ENCODE assay signal across 29 cellular contexts in the genomic region with DNA sequence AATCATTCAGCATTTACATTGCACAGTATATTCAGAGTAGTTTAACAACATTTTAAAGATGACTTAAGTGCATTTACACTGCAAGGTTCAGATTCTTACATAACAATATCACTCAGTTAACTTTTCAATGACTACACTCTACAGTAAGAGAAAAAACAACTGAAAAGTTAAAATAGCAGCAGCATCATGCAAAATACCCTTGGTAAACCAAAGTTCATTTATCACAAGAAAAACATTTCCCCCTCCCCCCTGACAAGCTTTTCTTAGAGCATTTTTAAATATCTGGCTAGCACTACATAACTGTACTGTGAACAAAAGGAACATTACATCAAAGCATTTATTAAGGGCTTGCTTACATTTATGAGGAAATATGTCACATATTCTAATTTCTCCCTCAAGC.
"Had no signal": no experiment of that assay in that cellular context is flagged by ENCODE, and none has a peak within 500 bp of the region (broad histone marks: within the 10 kb centered on the region; RNA-seq: fewer than 3 reads in every experiment).

No MANE protein-coding gene starts in this region.

- H3K79me2 ChIP-seq: parathyroid adenoma had no signal

- H3K9ac ChIP-seq: parathyroid adenoma had no signal

- H3K4me3 Mint-ChIP-seq: dendritic cell treated with granulocyte-macrophage colony-stimulating factor and Interleukin-4, amounts not matched to agents 40 ng/mL and 50 ng/mL, for 4 days; endodermal cell; immature natural killer cell; natural killer cell treated with Interleukin-12 subunit alpha and Interleukin-12 subunit beta and Interleukin-15 and Interleukin-18, amount 100 ng/mL, for 72 hours; neural crest cell; stimulated activated memory B cell treated with anti-CD40 and anti-IgM and Interleukin-4, amounts not matched to agents 10 μg/mL and 1 μg/mL and 100 μg/mL, for 72 hours; type B pancreatic cell had no signal

- H3K36me3 Mint-ChIP-seq: natural killer cell treated with Interleukin-12 subunit alpha and Interleukin-12 subunit beta and Interleukin-15 and Interleukin-18, amount 100 ng/mL, for 72 hours; stimulated activated memory B cell treated with anti-CD40 and anti-IgM and Interleukin-4, amounts not matched to agents 10 μg/mL and 1 μg/mL and 100 μg/mL, for 72 hours; type B pancreatic cell had no signal

- H3K27ac ChIP-seq: colonic mucosa, epithelial cell of prostate, esophagus muscularis mucosa, heart right ventricle, lower lobe of right lung, parathyroid adenoma, testis, tibial artery had no signal

- ATAC-seq: left colon; lower lobe of right lung; natural killer cell treated with Interleukin-12 subunit alpha and Interleukin-12 subunit beta and Interleukin-15 and Interleukin-18, amount 100 ng/mL, for 72 hours; sciatic nerve; stimulated activated memory B cell treated with anti-CD40 and anti-IgM and Interleukin-4, amounts not matched to agents 10 μg/mL and 1 μg/mL and 100 μg/mL, for 72 hours; stimulated activated naive CD8-positive, alpha-beta T cell treated with anti-CD3 and anti-CD28 coated beads, Interleukin-15, Interleukin-2, amounts not matched to agents 100 U/mL and 50 U/mL, for 24 hours had no signal

- H2AFZ ChIP-seq: parathyroid adenoma had no signal

- H3K4me1 Mint-ChIP-seq: immature natural killer cell; stimulated activated memory B cell treated with anti-CD40 and anti-IgM and Interleukin-4, amounts not matched to agents 10 μg/mL and 1 μg/mL and 100 μg/mL, for 72 hours had no signal

- H3K27me3 Mint-ChIP-seq: dendritic cell treated with granulocyte-macrophage colony-stimulating factor and Interleukin-4, amounts not matched to agents 40 ng/mL and 50 ng/mL, for 4 days; natural killer cell treated with Interleukin-12 subunit alpha and Interleukin-12 subunit beta and Interleukin-15 and Interleukin-18, amount 100 ng/mL, for 72 hours; progenitor cell of endocrine pancreas; stimulated activated memory B cell treated with anti-CD40 and anti-IgM and Interleukin-4, amounts not matched to agents 10 μg/mL and 1 μg/mL and 100 μg/mL, for 72 hours; type B pancreatic cell had no signal

- H3K9me3 ChIP-seq: colonic mucosa, esophagus muscularis mucosa, heart right ventricle, lower lobe of right lung, testis, tibial artery had no signal

- DNase-seq: colonic mucosa; effector CD8-positive, alpha-beta T cell; endodermal cell; foreskin melanocyte; glutamatergic neuron; heart right ventricle; hippocampal formation; immature natural killer cell; islet precursor cell; kidney glomerular epithelial cell; left colon; left ventricle myocardium superior; lower lobe of right lung; stimulated activated CD4-positive, alpha-beta T cell treated with anti-CD3 and anti-CD28 coated beads, Interleukin-2, amount 100 ng/mL, for 24 hours; stimulated activated CD4-positive, alpha-beta T cell treated with anti-CD3 and anti-CD28 coated beads, Interleukin-4, amount 100 ng/mL, for 24 hours; stimulated activated naive CD8-positive, alpha-beta T cell treated with anti-CD3 and anti-CD28 coated beads, Interleukin-15, Interleukin-2, amounts not matched to agents 100 U/mL and 50 U/mL, for 24 hours; substantia nigra; testis; tibial artery had no signal

- H3K36me3 ChIP-seq: colonic mucosa, esophagus muscularis mucosa, lower lobe of right lung had no signal

- H3K4me3 ChIP-seq: colonic mucosa, esophagus muscularis mucosa, heart right ventricle, lower lobe of right lung, testis, tibial artery had no signal

- H3K9me3 Mint-ChIP-seq: dendritic cell treated with granulocyte-macrophage colony-stimulating factor and Interleukin-4, amounts not matched to agents 40 ng/mL and 50 ng/mL, for 4 days; endodermal cell; neural crest cell; type B pancreatic cell had no signal

- H3K4me1 ChIP-seq: colonic mucosa, esophagus muscularis mucosa, lower lobe of right lung, parathyroid adenoma, testis had no signal

- H3K27ac Mint-ChIP-seq: dendritic cell treated with granulocyte-macrophage colony-stimulating factor and Interleukin-4, amounts not matched to agents 40 ng/mL and 50 ng/mL, for 4 days; immature natural killer cell; natural killer cell treated with Interleukin-12 subunit alpha and Interleukin-12 subunit beta and Interleukin-15 and Interleukin-18, amount 100 ng/mL, for 72 hours; progenitor cell of endocrine pancreas; stimulated activated memory B cell treated with anti-CD40 and anti-IgM and Interleukin-4, amounts not matched to agents 10 μg/mL and 1 μg/mL and 100 μg/mL, for 72 hours; type B pancreatic cell had no signal

- H3K27me3 ChIP-seq: colonic mucosa, esophagus muscularis mucosa, heart right ventricle, testis, tibial artery had no signal
